8 cellular contexts compared by ENCODE assay signal in the genomic region with DNA sequence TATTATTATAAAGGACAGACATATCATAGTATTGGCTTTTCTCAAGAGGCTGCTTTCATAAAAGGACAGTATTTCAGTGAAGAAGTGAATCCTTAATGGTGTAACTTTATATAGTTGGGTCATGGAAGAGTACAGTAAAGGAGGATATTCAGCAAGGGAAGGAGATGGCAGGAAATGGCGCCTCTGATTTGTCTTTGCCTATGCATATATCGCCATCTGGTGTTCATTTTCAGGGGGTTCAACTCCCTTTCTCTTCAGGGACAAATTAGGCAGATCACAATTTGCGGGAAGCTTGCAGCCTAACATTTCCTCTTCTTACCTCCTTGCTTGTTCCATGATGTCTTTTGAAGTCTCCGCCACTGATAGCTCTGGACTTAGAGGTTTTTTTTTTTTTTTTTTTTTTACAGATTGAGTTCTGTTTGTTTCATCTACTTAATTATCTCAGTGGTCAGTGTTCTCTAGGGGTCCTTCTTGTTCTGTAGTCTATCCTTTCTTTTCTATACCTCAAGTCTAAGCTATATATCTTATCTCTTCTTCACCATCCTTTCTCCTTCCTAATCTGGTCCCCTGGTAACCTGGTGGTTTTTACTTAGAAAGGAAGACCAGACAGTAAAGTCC. TPM values are rescaled to one million over a fixed set of nuclear protein-coding genes. Genes with fewer than 3 reads are reported as not detected.
DNase-seq lines count a peak whose midpoint lies in the region; ATAC-seq, FAIRE-seq and TF ChIP-seq lines count a peak whose summit lies in the region.

No MANE protein-coding gene starts in this region.

- no peak overlapping the region for H3K9ac ChIP-seq in GM23248

- TF ChIP-seq CTCF in D721Med (IDR thresholded peaks at IDR 0.05; ENCODE audit: insufficient read depth, missing control alignments) = peak; percentile 87
- TF ChIP-seq CTCF in chondrocyte (IDR thresholded peaks at IDR 0.05) = peak; percentile 90

- peaks cover 7% of the 10 kb centered on the region for H3K36me3 Mint-ChIP-seq in T-helper 17 cell (ENCODE audit: low read depth)
- H3K36me3 Mint-ChIP-seq in chondrocyte (ENCODE audit: low read depth) = peaks cover 2% of the 10 kb centered on the region

- no peaks in the 10 kb centered on the region for H3K4me1 ChIP-seq in GM23248 (ENCODE audit: insufficient read depth)

- H3K4me2 ChIP-seq in GM23248 (ENCODE audit: unreplicated experiment) = no peak overlapping the region

- H3K27me3 Mint-ChIP-seq in T-helper 17 cell (no peaks in the 10 kb centered on the region), chondrocyte (ENCODE audit: low read depth) (no peaks in the 10 kb centered on the region)

- no peak for FAIRE-seq in D721Med (lab: Jason Lieb, UNC)

- H4K20me1 ChIP-seq in GM23248 (ENCODE audit: insufficient read depth) = no peaks in the 10 kb centered on the region; the same call in 1 of the 2 replicates

- peak overlapping the region; percentile 26; the same call in 1 of the 2 replicates for H2AFZ ChIP-seq in GM23248

- H3K27ac ChIP-seq in GM23248 = no peak overlapping the region

- no peaks in the 10 kb centered on the region for H3K9me3 Mint-ChIP-seq in chondrocyte (ENCODE audit: low read depth)

- peaks cover 44% of the 10 kb centered on the region for H3K4me1 Mint-ChIP-seq in T-helper 17 cell
- peaks cover 27% of the 10 kb centered on the region for H3K4me1 Mint-ChIP-seq in chondrocyte (ENCODE audit: low read depth)

- DNase-seq in D721Med (ENCODE audit: insufficient read length, low spot score) (peak; percentile 23), GM23248 (peak; percentile 83), NCI-H2029 treated with DMSO at 0.1 percent for 48 hours (lab: John Stamatoyannopoulos, UW) (peak; percentile 90), T-helper 17 cell (peak in 2 of 3 donors; percentile 16 to 27), chondrocyte (ENCODE audit: low spot score) (no peak), kidney tubule cell (ENCODE audit: low spot score) (peak; percentile 73)
- peak; percentile 5 for DNase-seq in stimulated activated naive CD4-positive, alpha-beta T cell treated with Interleukin-2 at 50 U/mL for 16 hours (lab: John Stamatoyannopoulos, UW)

- peak overlapping the region; percentile 73 for H3K27ac Mint-ChIP-seq in T-helper 17 cell
- peak overlapping the region; percentile 71 for H3K27ac Mint-ChIP-seq in chondrocyte (ENCODE audit: unreplicated experiment)

- no peaks in the 10 kb centered on the region for H3K27me3 ChIP-seq in GM23248 (replicated peaks; ENCODE audit: insufficient read depth)

- H3F3A ChIP-seq in GM23248 (ENCODE audit: insufficient read depth) = no peaks in the 10 kb centered on the region

- in situ Hi-C loops in GM23248 (cut with MboI) = no loop called here

- WGBS in GM23248 (ENCODE audit: low coverage in 1 of 2, low lambda C conversion rate in 2 of 2, missing lambda C conversion rate in 2 of 2), 2 experiments = 14 to 22% methylated on average over 4 of the region's 4 CpGs

- no peaks in the 10 kb centered on the region for H3K79me2 ChIP-seq in GM23248 (ENCODE audit: insufficient read depth)

- ATAC-seq in T-helper 17 cell = peak; percentile 88
- no peak for ATAC-seq in GM18868 (IDR thresholded peaks at IDR 0.05; ENCODE audit: unreplicated experiment)

- H3K9me3 ChIP-seq in GM23248 (ENCODE audit: low read depth) (no peaks in the 10 kb centered on the region), T-helper 17 cell (ENCODE audit: control insufficient read depth, low read length, poor library complexity, severe bottlenecking) (no peaks in the 10 kb centered on the region)

- H3K4me3 Mint-ChIP-seq in T-helper 17 cell (no peak overlapping the region), chondrocyte (ENCODE audit: unreplicated experiment) (no peak overlapping the region)

- H3K36me3 ChIP-seq in GM23248 (ENCODE audit: low read depth) = no peaks in the 10 kb centered on the region

- H3K9me2 ChIP-seq in GM23248 (ENCODE audit: insufficient read depth) = no peaks in the 10 kb centered on the region

- no peak overlapping the region for H3K4me3 ChIP-seq in GM23248

RNA-seq across cellular contexts. Expression of gene RRM1, which starts 21.8 kb away (rescaled TPM):
- total RNA-seq in GM23248 (2014; rRNA removed; shearing (Covaris generic)) = 91.1 and 102 TPM in 2 replicates
- polyA plus RNA-seq in GM23248 (2016; fragmentation: Nextera tagmentation; extraction: Ambion mirVana) = 71.4 and 73.4 TPM in 2 replicates
- 10 to 100 TPM; 54.9 to 66.5 TPM for total RNA-seq in T-helper 17 cell
- total RNA-seq in chondrocyte = 31.6 to 53.5 TPM (median 34.1 TPM) in 3 replicates
